Comparison of ENCODE assay signal across 27 cellular contexts in genomic region chr14:28707814-28708213, GRCh38. TPM values are rescaled to one million over a fixed set of nuclear protein-coding genes. Genes with fewer than 3 reads are reported as not detected.
A peak's percentile ranks its signal among the peaks of the same experiment; 100 is the strongest.
DNase-seq lines count a peak whose midpoint lies in the region; ATAC-seq and TF ChIP-seq lines count a peak whose summit lies in the region.
"Had no signal": no experiment of that assay in that cellular context is flagged by ENCODE, and none has a peak within 500 bp of the region (broad histone marks: within the 10 kb centered on the region; RNA-seq: fewer than 3 reads in every experiment).

No MANE protein-coding gene starts in this region.

- H3F3A ChIP-seq in SK-N-SH (replicated peaks; ENCODE audit: insufficient read depth) = no peaks in the 10 kb centered on the region

- no peak overlapping the region for H2AFZ ChIP-seq in SK-N-SH (ENCODE audit: low read depth)
- H2AFZ ChIP-seq: parathyroid adenoma had no signal

- no peak overlapping the region for H3K9ac ChIP-seq in SK-N-SH
- H3K9ac ChIP-seq: parathyroid adenoma had no signal

- no peaks in the 10 kb centered on the region for H3K36me3 Mint-ChIP-seq in activated CD4-positive, alpha-beta T cell treated with anti-CD3 and anti-CD28 coated beads for 36 hours (ENCODE audit: low read depth)
- H3K36me3 Mint-ChIP-seq: CD8-positive, alpha-beta memory T cell had no signal

- no peaks in the 10 kb centered on the region for H3K79me2 ChIP-seq in SK-N-SH (ENCODE audit: insufficient read depth)
- H3K79me2 ChIP-seq: parathyroid adenoma had no signal

- no peak for TF ChIP-seq CTCF in SK-N-SH (IDR thresholded peaks at IDR 0.05)

- intact Hi-C loops in activated CD4-positive, alpha-beta T cell treated with anti-CD3 and anti-CD28 coated beads for 36 hours (cut with DNase I, micrococcal nuclease) = no loop called here

- H3K4me3 ChIP-seq in MG63 (no peak overlapping the region), SK-N-SH (ENCODE audit: low read depth in 2 of 2, low read length in 1 of 2) (no peak overlapping the region)
- H3K4me3 ChIP-seq: upper lobe of right lung had no signal

- CTCF ChIA-PET in activated CD4-positive, alpha-beta T cell treated with anti-CD3 and anti-CD28 coated beads for 36 hours (lab: Charles Lee) = no interaction called here
- CTCF ChIA-PET in SK-N-SH (lab: Yijun Ruan, JAX) = no interaction called here

- ATAC-seq in activated CD4-positive, alpha-beta T cell treated with anti-CD3 and anti-CD28 coated beads for 36 hours = no peak
- no peak for ATAC-seq in SK-N-SH treated with all-trans-retinoic acid at 6 μM for 48 hours
- ATAC-seq: left lobe of liver, Right ventricle myocardium inferior, upper lobe of right lung had no signal

- H3K27ac ChIP-seq in caudate nucleus (ENCODE audit: low read depth, low read length) (peak overlapping the region; percentile 74), SK-N-SH (ENCODE audit: low read depth in 2 of 2, low read length in 1 of 2) (no peak overlapping the region)
- H3K27ac ChIP-seq: HL-60, parathyroid adenoma, upper lobe of right lung had no signal

- H3K27me3 Mint-ChIP-seq in activated CD4-positive, alpha-beta T cell treated with anti-CD3 and anti-CD28 coated beads for 36 hours = no peaks in the 10 kb centered on the region
- H3K27me3 Mint-ChIP-seq: activated B cell treated with CpG ODN at 0.5 μM for 24 hours; CD8-positive, alpha-beta memory T cell; stimulated activated naive CD8-positive, alpha-beta T cell treated with anti-CD3 and anti-CD28 coated beads, Interleukin-15, Interleukin-2, amounts not matched to agents 100 ng/mL and 50 ng/mL, for 24 hours had no signal

- H4K20me1 ChIP-seq in SK-N-SH (ENCODE audit: insufficient read depth) = no peaks in the 10 kb centered on the region

- 3% methylated on average over 2 of the region's 2 CpGs for WGBS in SK-N-SH (ENCODE audit: low lambda C conversion rate)

- TF ChIP-seq RAD21 in SK-N-SH (IDR thresholded peaks at IDR 0.05; ENCODE audit: low read length) = no peak

- no peaks in the 10 kb centered on the region for H3K27me3 ChIP-seq in MG63
- H3K27me3 ChIP-seq in SK-N-SH (ENCODE audit: insufficient read depth) = no peaks in the 10 kb centered on the region
- H3K27me3 ChIP-seq: upper lobe of right lung had no signal

- no peak for TF ChIP-seq EP300 in SK-N-SH (IDR thresholded peaks at IDR 0.05; ENCODE audit: borderline replicate concordance in 1 of 2, low read depth in 1 of 2, low read length in 1 of 2)

- no peaks in the 10 kb centered on the region for H3K36me3 ChIP-seq in MG63
- H3K36me3 ChIP-seq in SK-N-SH (replicated peaks in 1 of 2; ENCODE audit: control insufficient read depth in 1 of 2, insufficient read depth in 2 of 2, low read length in 1 of 2) = no peaks in the 10 kb centered on the region
- H3K36me3 ChIP-seq: upper lobe of right lung had no signal

- POLR2A ChIA-PET in activated CD4-positive, alpha-beta T cell treated with anti-CD3 and anti-CD28 coated beads for 36 hours (lab: Charles Lee) = no interaction called here
- POLR2A ChIA-PET in SK-N-SH (lab: Yijun Ruan, JAX) = no interaction called here

- no peaks in the 10 kb centered on the region for H3K9me2 ChIP-seq in SK-N-SH

- H3K4me1 ChIP-seq in SK-N-SH (ENCODE audit: control insufficient read depth in 1 of 2, insufficient read depth in 2 of 2, low read depth in 1 of 2, low read length in 1 of 2) = no peaks in the 10 kb centered on the region
- H3K4me1 ChIP-seq: parathyroid adenoma, upper lobe of right lung had no signal

- H3K4me1 Mint-ChIP-seq in activated CD4-positive, alpha-beta T cell treated with anti-CD3 and anti-CD28 coated beads for 36 hours = no peaks in the 10 kb centered on the region
- H3K4me1 Mint-ChIP-seq: activated B cell treated with CpG ODN at 0.5 μM for 24 hours; CD8-positive, alpha-beta memory T cell had no signal

- H3K4me2 ChIP-seq in SK-N-SH = no peak overlapping the region

- H3K9me3 ChIP-seq in MG63 (no peaks in the 10 kb centered on the region), SK-N-SH (no peaks in the 10 kb centered on the region)
- H3K9me3 ChIP-seq: upper lobe of right lung had no signal

- DNase-seq in Ammon's horn (ENCODE audit: low spot score) (peak; percentile 37), MG63 (peak; percentile 9), caudate nucleus (lab: John Stamatoyannopoulos, UW) (peak in 3 of 61 donors; percentile 25 to 51 (median 34)), myocyte (ENCODE audit: low read depth) (peak; percentile 39), SK-N-SH (no peak), NCI-H187 treated with DMSO at 0.1 percent for 48 hours (lab: John Stamatoyannopoulos, UW) (no peak)
- DNase-seq in activated CD4-positive, alpha-beta T cell treated with anti-CD3 and anti-CD28 coated beads for 36 hours = no peak
- DNase-seq: ACHN; activated B cell treated with CpG ODN at 0.5 μM for 24 hours; activated effector memory CD4-positive, alpha-beta T cell treated with anti-CD3 and anti-CD28 coated beads, Interleukin-2, amount 50 U/mL, for 16 hours; aorta; CD8-positive, alpha-beta memory T cell; EL; Karpas-422; NCI-H146; NCI-H345; upper lobe of right lung had no signal

- H3K27ac Mint-ChIP-seq in activated CD4-positive, alpha-beta T cell treated with anti-CD3 and anti-CD28 coated beads for 36 hours = no peak overlapping the region
- H3K27ac Mint-ChIP-seq: activated B cell treated with CpG ODN at 0.5 μM for 24 hours; CD8-positive, alpha-beta memory T cell; stimulated activated naive CD8-positive, alpha-beta T cell treated with anti-CD3 and anti-CD28 coated beads, Interleukin-15, Interleukin-2, amounts not matched to agents 100 ng/mL and 50 ng/mL, for 24 hours; T-helper 1 cell treated with Interleukin-12 subunit alpha and Interleukin-12 subunit beta and Interleukin-4 antibody, amounts not matched to agents 30 μg/mL and 1 μg/mL, for 36 hours had no signal

- H3K9me3 Mint-ChIP-seq in activated CD4-positive, alpha-beta T cell treated with anti-CD3 and anti-CD28 coated beads for 36 hours (ENCODE audit: low read depth) = peaks cover 7% of the 10 kb centered on the region

- H3K4me3 Mint-ChIP-seq in activated CD4-positive, alpha-beta T cell treated with anti-CD3 and anti-CD28 coated beads for 36 hours = no peak overlapping the region
- H3K4me3 Mint-ChIP-seq: activated B cell treated with CpG ODN at 0.5 μM for 24 hours; CD8-positive, alpha-beta memory T cell; stimulated activated naive CD8-positive, alpha-beta T cell treated with anti-CD3 and anti-CD28 coated beads, Interleukin-15, Interleukin-2, amounts not matched to agents 100 ng/mL and 50 ng/mL, for 24 hours; T-helper 1 cell treated with Interleukin-12 subunit alpha and Interleukin-12 subunit beta and Interleukin-4 antibody, amounts not matched to agents 30 μg/mL and 1 μg/mL, for 36 hours had no signal

TF ChIP-seq in SK-N-SH, 30 proteins besides CTCF, POLR2A, EP300 and RAD21 (continues in another document):
- no peak for TF ChIP-seq ZBTB33 (IDR thresholded peaks at IDR 0.05; ENCODE audit: borderline replicate concordance, low read depth)

TF ChIP-seq in SK-N-SH treated with all-trans-retinoic acid at 6 μM for 48 hours, 23 proteins besides CTCF, POLR2A, EP300 and RAD21:
- TF ChIP-seq TCF4 (CRISPR knock-in tag; IDR thresholded peaks at IDR 0.05; ENCODE audit: borderline replicate concordance) (no peak), ISL1 (CRISPR knock-in tag; IDR thresholded peaks at IDR 0.05) (no peak), RARB (CRISPR knock-in tag; IDR thresholded peaks at IDR 0.05) (no peak), TOX (CRISPR knock-in tag; IDR thresholded peaks at IDR 0.05; ENCODE audit: borderline replicate concordance) (no peak), ZNF8 (CRISPR knock-in tag; IDR thresholded peaks at IDR 0.05) (no peak), ZC3H10 (CRISPR knock-in tag; IDR thresholded peaks at IDR 0.05) (no peak), POU6F1 (CRISPR knock-in tag; IDR thresholded peaks at IDR 0.05; ENCODE audit: borderline replicate concordance, low read depth) (no peak)

RNA-seq across cellular contexts. Expression of gene FOXG1, which starts 58.8 kb away (rescaled TPM):
- total RNA-seq in MG63 (2014; rRNA removed; shearing (Covaris generic); ENCODE audit: low replicate concordance) = 0.03 and 0.67 TPM in 2 replicates
- total RNA-seq in myocyte = not detected in 2 replicates
- polyA plus RNA-seq in myocyte (2012) = not detected
- not detected for total RNA-seq in activated CD4-positive, alpha-beta T cell treated with anti-CD3 and anti-CD28 coated beads for 36 hours
- not detected in 2 replicates for polyA plus RNA-seq in SK-N-SH (2012; rRNA removed)
- polyA plus RNA-seq in SK-N-SH (2012; cell fraction: cytosol; rRNA removed) = not detected in 2 replicates
- not detected in 2 replicates for polyA plus RNA-seq in SK-N-SH (2012; cell fraction: nucleus; rRNA removed)
- total RNA-seq: activated B cell treated with CpG ODN at 0.5 μM for 24 hours; activated CD8-positive, alpha-beta memory T cell treated with anti-CD3 and anti-CD28 coated beads for 36 hours; aorta; CD8-positive, alpha-beta memory T cell; dermis microvascular lymphatic vessel endothelial cell; fibroblast of villous mesenchyme; left lobe of liver; Right ventricle myocardium inferior; upper lobe of right lung had no signal
- polyA plus RNA-seq: aorta; CD8-positive, alpha-beta memory T cell had no signal

Comparison
In these comparisons a context has a peak if more than half of its experiments do, and no peak if none do; other contexts are left out.
1. DNase-seq: peak in Ammon's horn (single experiment), MG63 (single experiment) and myocyte (single experiment); none in activated CD4-positive, alpha-beta T cell treated with anti-CD3 and anti-CD28 coated beads for 36 hours (single experiment), SK-N-SH (single experiment) and NCI-H187 treated with DMSO at 0.1 percent for 48 hours (single experiment).